Comparison of ENCODE assay signal across 1 cellular context in genomic region chr2:102735431-102736130, GRCh38.
TF ChIP-seq lines count a peak whose summit lies in the region.

No MANE protein-coding gene starts in this region.

TF ChIP-seq in HEK293, 187 proteins besides CTCF, POLR2A, EP300 and RAD21 (continued from another document):
- peak; percentile 62; the same call in 1 of the 2 replicates for TF ChIP-seq ZBTB17 (tag by site-specific recombination; IDR thresholded peaks at IDR 0.05)
- TF ChIP-seq ZNF843 (tag by site-specific recombination; IDR thresholded peaks at IDR 0.05), result no peak
- TF ChIP-seq ZBTB26 (tag by site-specific recombination; optimal IDR thresholded peaks at IDR 0.05), result peak; percentile 39
